In the genomic region with DNA sequence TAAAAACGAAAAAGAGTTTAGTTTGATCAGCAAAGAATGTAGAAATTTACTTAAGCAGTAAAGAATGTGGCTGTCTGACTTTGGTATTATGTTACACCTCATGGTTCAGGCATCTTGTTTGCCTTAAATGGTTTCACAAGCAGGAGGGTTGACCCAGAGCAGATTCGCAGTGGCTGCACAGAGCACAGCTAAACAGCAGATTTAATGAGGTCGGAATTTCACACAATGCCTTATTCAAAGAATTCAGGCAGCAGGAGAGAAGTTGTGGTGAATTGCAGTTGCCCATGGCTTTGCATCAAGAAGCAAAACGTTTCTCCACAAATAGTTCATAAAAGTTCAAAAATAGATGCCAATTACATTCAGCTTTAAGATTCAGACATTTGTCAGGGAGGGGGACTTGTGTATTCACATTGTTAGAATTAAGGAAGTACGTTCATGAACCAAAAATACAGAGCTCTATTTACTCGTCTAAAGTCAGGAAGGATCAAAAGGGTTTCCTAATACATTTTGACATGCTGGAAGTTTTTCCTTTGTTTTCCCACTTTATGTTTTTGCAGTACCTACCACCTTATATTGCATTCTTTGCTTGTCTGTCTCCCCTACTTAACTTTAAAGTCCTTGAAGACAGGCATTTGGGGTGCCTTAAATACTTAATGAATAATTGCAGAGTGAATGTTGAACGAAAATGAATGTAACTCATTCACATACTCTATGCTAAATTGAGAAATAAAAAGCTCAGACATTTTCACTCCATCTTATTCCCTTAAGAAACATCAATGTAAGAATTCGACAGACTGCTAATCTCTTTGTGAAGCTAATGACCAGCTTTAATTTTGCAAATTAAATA, we compare ENCODE assay signal across 8 cellular contexts.
DNase-seq lines count a peak whose midpoint lies in the region; ATAC-seq, FAIRE-seq and TF ChIP-seq lines count a peak whose summit lies in the region.

No MANE protein-coding gene starts in this region.

- peak overlapping the region; percentile 28 for H3K4me3 ChIP-seq in parathyroid adenoma (ENCODE audit: low read depth, low read length)

- FAIRE-seq in GM12891 (lab: Jason Lieb, UNC) = no peak

- no peak overlapping the region for H3K9ac ChIP-seq in parathyroid adenoma

- H3K4me1 ChIP-seq in foreskin keratinocyte (peaks cover 22% of the 10 kb centered on the region), parathyroid adenoma (no peaks in the 10 kb centered on the region)

- DNase-seq in EH (ENCODE audit: low read depth) (peak; percentile 100), RKO (ENCODE audit: low spot score) (peak; percentile 21), foreskin keratinocyte (peak; percentile 79 to 90), GM12891 (ENCODE audit: insufficient read length, low spot score) (no peak)
- DNase-seq in stimulated activated CD4-positive, alpha-beta T cell treated with anti-CD3 and anti-CD28 coated beads, Interleukin-2, amount 100 ng/mL, for 48 hours = no peak

- no peaks in the 10 kb centered on the region for H3K36me3 ChIP-seq in parathyroid adenoma (ENCODE audit: control insufficient read depth, insufficient read depth, low read length)

- ATAC-seq in foreskin keratinocyte = peak; percentile 83
- no peak for ATAC-seq in HG03139 (IDR thresholded peaks at IDR 0.05; ENCODE audit: unreplicated experiment)
- no peak for ATAC-seq in esophagus mucosa

- H3K4me2 ChIP-seq in parathyroid adenoma (ENCODE audit: low read length) = peak overlapping the region; percentile 21

- TF ChIP-seq POLR2A in GM12891 (IDR thresholded peaks at IDR 0.05; ENCODE audit: low read depth, low read length) = no peak

- no peak overlapping the region for H3K27ac ChIP-seq in foreskin keratinocyte
- H3K27ac ChIP-seq in parathyroid adenoma = peak overlapping the region; percentile 36

- H3K9me3 ChIP-seq in parathyroid adenoma (ENCODE audit: control insufficient read depth, low read length) = peaks cover 3% of the 10 kb centered on the region

- H3K27me3 ChIP-seq in foreskin keratinocyte (no peaks in the 10 kb centered on the region), parathyroid adenoma (ENCODE audit: control insufficient read depth, insufficient read depth, low read length) (no peaks in the 10 kb centered on the region)

- peak overlapping the region; percentile 74 for H2AFZ ChIP-seq in parathyroid adenoma

- TF ChIP-seq CTCF in foreskin keratinocyte (conservative IDR thresholded peaks at IDR 0.05) (no peak), parathyroid adenoma (IDR thresholded peaks at IDR 0.05) (no peak)

- no peaks in the 10 kb centered on the region for H3K79me2 ChIP-seq in parathyroid adenoma

TF ChIP-seq in GM12891, 5 proteins besides CTCF, POLR2A, EP300 and RAD21:
- TF ChIP-seq POU2F2 (IDR thresholded peaks at IDR 0.05; ENCODE audit: low read depth, low read length) (no peak), PAX5 (IDR thresholded peaks at IDR 0.05; ENCODE audit: insufficient read depth, low read length, severe bottlenecking) (no peak), SPI1 (IDR thresholded peaks at IDR 0.05; ENCODE audit: low read depth, low read length) (no peak), POLR2AphosphoS5 (IDR thresholded peaks at IDR 0.05; ENCODE audit: low read depth, low read length) (no peak), TAF1 (IDR thresholded peaks at IDR 0.05; ENCODE audit: low read depth, low read length) (no peak)
TF ChIP-seq in GM12891: peak in this region for 0.

Comparison
In these comparisons a context has a peak if more than half of its experiments do, and no peak if none do; other contexts are left out.
1. DNase-seq: peak in EH (single experiment), RKO (single experiment) and foreskin keratinocyte (2 of 2); none in stimulated activated CD4-positive, alpha-beta T cell treated with anti-CD3 and anti-CD28 coated beads, Interleukin-2, amount 100 ng/mL, for 48 hours (0 of 2) and GM12891 (single experiment).